Comparison of ENCODE assay signal across 1 cellular context in the genomic region with DNA sequence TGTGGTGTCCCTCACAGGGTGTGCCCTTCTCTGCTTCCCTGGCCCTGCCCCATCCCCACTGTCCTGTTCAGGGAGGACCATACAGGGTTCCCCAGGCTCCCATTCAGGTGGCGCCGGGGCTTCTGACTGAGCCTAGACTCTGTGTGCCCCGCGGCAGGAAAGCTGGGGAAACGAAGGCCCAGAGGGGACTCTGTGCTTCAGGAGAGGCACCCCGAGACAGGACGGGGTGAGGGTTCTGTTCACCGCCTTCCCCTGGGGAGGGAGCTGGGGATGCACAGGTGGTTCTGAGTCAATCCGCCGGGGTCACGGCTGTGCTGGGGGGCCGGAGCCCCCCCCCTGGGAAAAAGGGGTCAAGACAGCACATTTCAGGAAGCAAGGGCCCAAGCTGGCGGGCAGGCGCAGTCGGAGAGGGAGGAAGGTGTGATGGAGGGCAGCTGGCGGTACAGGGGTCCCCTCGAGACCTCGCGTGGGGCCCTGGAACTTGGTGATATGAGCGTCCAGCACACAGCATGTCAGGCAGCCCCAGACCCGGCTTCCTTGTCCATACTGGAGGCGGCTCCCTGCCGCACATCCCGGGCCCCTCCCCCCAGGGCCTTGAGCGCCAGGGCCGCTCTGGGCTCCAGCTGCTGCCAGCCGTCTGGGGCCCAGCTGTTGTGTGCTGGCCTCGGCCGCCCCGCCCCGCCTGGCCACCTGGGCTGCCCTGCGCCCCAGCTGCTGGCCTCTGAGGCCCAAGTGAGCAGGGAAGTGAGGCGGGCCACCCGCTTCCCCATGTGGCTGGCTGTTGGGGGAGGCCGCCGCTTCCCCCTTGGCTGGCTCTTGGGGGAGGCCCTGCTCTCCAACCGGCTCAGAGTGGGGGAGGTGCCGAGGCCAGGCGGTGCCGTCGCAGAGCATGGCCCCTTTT.
TF ChIP-seq lines count a peak whose summit lies in the region.

No MANE protein-coding gene starts in this region.

TF ChIP-seq in HepG2, 621 proteins besides CTCF, POLR2A, EP300 and RAD21 (continued from another document and continues in another):
- TF ChIP-seq, protein P1, sequence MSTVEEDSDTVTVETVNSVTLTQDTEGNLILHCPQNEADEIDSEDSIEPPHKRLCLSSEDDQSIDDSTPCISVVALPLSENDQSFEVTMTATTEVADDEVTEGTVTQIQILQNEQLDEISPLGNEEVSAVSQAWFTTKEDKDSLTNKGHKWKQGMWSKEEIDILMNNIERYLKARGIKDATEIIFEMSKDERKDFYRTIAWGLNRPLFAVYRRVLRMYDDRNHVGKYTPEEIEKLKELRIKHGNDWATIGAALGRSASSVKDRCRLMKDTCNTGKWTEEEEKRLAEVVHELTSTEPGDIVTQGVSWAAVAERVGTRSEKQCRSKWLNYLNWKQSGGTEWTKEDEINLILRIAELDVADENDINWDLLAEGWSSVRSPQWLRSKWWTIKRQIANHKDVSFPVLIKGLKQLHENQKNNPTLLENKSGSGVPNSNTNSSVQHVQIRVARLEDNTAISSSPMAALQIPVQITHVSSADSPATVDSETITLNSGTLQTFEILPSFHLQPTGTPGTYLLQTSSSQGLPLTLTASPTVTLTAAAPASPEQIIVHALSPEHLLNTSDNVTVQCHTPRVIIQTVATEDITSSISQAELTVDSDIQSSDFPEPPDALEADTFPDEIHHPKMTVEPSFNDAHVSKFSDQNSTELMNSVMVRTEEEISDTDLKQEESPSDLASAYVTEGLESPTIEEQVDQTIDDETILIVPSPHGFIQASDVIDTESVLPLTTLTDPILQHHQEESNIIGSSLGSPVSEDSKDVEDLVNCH (CRISPR knock-in tag; IDR thresholded peaks at IDR 0.05) = 0 out of 2 replicates have a peak, but pooled peaks have one; percentile 74
- peak; percentile 96 for TF ChIP-seq ZNF17 (CRISPR knock-in tag; IDR thresholded peaks at IDR 0.05)
- TF ChIP-seq ZNF121 (CRISPR knock-in tag; IDR thresholded peaks at IDR 0.05) = peak; percentile 92
- peak; percentile 99 for TF ChIP-seq ZNF296 (CRISPR knock-in tag; conservative IDR thresholded peaks at IDR 0.05)
- TF ChIP-seq, protein P2, sequence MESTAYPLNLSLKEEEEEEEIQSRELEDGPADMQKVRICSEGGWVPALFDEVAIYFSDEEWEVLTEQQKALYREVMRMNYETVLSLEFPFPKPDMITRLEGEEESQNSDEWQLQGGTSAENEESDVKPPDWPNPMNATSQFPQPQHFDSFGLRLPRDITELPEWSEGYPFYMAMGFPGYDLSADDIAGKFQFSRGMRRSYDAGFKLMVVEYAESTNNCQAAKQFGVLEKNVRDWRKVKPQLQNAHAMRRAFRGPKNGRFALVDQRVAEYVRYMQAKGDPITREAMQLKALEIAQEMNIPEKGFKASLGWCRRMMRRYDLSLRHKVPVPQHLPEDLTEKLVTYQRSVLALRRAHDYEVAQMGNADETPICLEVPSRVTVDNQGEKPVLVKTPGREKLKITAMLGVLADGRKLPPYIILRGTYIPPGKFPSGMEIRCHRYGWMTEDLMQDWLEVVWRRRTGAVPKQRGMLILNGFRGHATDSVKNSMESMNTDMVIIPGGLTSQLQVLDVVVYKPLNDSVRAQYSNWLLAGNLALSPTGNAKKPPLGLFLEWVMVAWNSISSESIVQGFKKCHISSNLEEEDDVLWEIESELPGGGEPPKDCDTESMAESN (CRISPR knock-in tag; conservative IDR thresholded peaks at IDR 0.05) = peak; percentile 93
- TF ChIP-seq KAT8 (CRISPR knock-in tag; IDR thresholded peaks at IDR 0.05) = peak; percentile 89
- peak; percentile 90 for TF ChIP-seq PHF21A (CRISPR knock-in tag; IDR thresholded peaks at IDR 0.05)
- no peak for TF ChIP-seq PHB2 (IDR thresholded peaks at IDR 0.05; ENCODE audit: partially characterized antibody)
- peak; percentile 84; the same call in 1 of the 2 replicates for TF ChIP-seq ZNF776 (CRISPR knock-in tag; IDR thresholded peaks at IDR 0.05)
- peak; percentile 78; the same call in 1 of the 2 replicates for TF ChIP-seq YEATS2 (CRISPR knock-in tag; IDR thresholded peaks at IDR 0.05; ENCODE audit: borderline replicate concordance)
- TF ChIP-seq, protein P3, sequence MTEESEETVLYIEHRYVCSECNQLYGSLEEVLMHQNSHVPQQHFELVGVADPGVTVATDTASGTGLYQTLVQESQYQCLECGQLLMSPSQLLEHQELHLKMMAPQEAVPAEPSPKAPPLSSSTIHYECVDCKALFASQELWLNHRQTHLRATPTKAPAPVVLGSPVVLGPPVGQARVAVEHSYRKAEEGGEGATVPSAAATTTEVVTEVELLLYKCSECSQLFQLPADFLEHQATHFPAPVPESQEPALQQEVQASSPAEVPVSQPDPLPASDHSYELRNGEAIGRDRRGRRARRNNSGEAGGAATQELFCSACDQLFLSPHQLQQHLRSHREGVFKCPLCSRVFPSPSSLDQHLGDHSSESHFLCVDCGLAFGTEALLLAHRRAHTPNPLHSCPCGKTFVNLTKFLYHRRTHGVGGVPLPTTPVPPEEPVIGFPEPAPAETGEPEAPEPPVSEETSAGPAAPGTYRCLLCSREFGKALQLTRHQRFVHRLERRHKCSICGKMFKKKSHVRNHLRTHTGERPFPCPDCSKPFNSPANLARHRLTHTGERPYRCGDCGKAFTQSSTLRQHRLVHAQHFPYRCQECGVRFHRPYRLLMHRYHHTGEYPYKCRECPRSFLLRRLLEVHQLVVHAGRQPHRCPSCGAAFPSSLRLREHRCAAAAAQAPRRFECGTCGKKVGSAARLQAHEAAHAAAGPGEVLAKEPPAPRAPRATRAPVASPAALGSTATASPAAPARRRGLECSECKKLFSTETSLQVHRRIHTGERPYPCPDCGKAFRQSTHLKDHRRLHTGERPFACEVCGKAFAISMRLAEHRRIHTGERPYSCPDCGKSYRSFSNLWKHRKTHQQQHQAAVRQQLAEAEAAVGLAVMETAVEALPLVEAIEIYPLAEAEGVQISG (CRISPR knock-in tag; IDR thresholded peaks at IDR 0.05) = peak; percentile 95
- TF ChIP-seq ZKSCAN8 (CRISPR knock-in tag; IDR thresholded peaks at IDR 0.05; ENCODE audit: borderline replicate concordance) = peak; percentile 94
- peak; percentile 81 for TF ChIP-seq RERE (CRISPR knock-in tag; IDR thresholded peaks at IDR 0.05; ENCODE audit: low read depth)
- TF ChIP-seq ZNF276 (CRISPR knock-in tag; IDR thresholded peaks at IDR 0.05; ENCODE audit: low read depth) = peak; percentile 86
- TF ChIP-seq MED8 (CRISPR knock-in tag; IDR thresholded peaks at IDR 0.05; ENCODE audit: insufficient replicate concordance) = peak; percentile 95
- 0 out of 2 replicates have a peak, but pooled peaks have one; percentile 17 for TF ChIP-seq CHCHD3 (CRISPR knock-in tag; IDR thresholded peaks at IDR 0.05)
- TF ChIP-seq ONECUT2 (CRISPR knock-in tag; IDR thresholded peaks at IDR 0.05) = no peak
- TF ChIP-seq ZNF207 (IDR thresholded peaks at IDR 0.05; ENCODE audit: borderline replicate concordance) = no peak
- TF ChIP-seq SALL1 (CRISPR knock-in tag; IDR thresholded peaks at IDR 0.05) = peak; percentile 93
- peak; percentile 74 for TF ChIP-seq GATAD2A (CRISPR knock-in tag; IDR thresholded peaks at IDR 0.05)
- TF ChIP-seq GPN1 (CRISPR knock-in tag; IDR thresholded peaks at IDR 0.05; ENCODE audit: borderline replicate concordance) = no peak
- peak; percentile 88; the same call in 1 of the 2 replicates for TF ChIP-seq ZNF124 (CRISPR knock-in tag; IDR thresholded peaks at IDR 0.05)
- TF ChIP-seq ZNF605 (CRISPR knock-in tag; IDR thresholded peaks at IDR 0.05) = no peak
- TF ChIP-seq ZNF788 (CRISPR knock-in tag; IDR thresholded peaks at IDR 0.05; ENCODE audit: borderline replicate concordance) = peak; percentile 92; the same call in 1 of the 2 replicates
- peak; percentile 91 for TF ChIP-seq ZFY (CRISPR knock-in tag; IDR thresholded peaks at IDR 0.05)
- TF ChIP-seq MAZ (IDR thresholded peaks at IDR 0.05; ENCODE audit: borderline replicate concordance, low read depth, low read length) = peak; percentile 66
- peak; percentile 94 for TF ChIP-seq MAZ (CRISPR knock-in tag; IDR thresholded peaks at IDR 0.05; ENCODE audit: low read depth)
- TF ChIP-seq GATA4 (IDR thresholded peaks at IDR 0.05; ENCODE audit: borderline replicate concordance, low read depth) = no peak
- 0 out of 2 replicates have a peak, but pooled peaks have one; percentile 77 for TF ChIP-seq TMF1 (CRISPR knock-in tag; IDR thresholded peaks at IDR 0.05; ENCODE audit: low read depth)
- TF ChIP-seq POLR2G (IDR thresholded peaks at IDR 0.05; ENCODE audit: low read depth, low read length) = peak; percentile 79
- TF ChIP-seq ZNF704 (CRISPR knock-in tag; IDR thresholded peaks at IDR 0.05; ENCODE audit: borderline replicate concordance) = peak; percentile 79; the same call in 1 of the 2 replicates
- TF ChIP-seq ZC3H4 (CRISPR knock-in tag; IDR thresholded peaks at IDR 0.05; ENCODE audit: borderline replicate concordance) = peak; percentile 81; the same call in 1 of the 2 replicates
- TF ChIP-seq, protein P4, sequence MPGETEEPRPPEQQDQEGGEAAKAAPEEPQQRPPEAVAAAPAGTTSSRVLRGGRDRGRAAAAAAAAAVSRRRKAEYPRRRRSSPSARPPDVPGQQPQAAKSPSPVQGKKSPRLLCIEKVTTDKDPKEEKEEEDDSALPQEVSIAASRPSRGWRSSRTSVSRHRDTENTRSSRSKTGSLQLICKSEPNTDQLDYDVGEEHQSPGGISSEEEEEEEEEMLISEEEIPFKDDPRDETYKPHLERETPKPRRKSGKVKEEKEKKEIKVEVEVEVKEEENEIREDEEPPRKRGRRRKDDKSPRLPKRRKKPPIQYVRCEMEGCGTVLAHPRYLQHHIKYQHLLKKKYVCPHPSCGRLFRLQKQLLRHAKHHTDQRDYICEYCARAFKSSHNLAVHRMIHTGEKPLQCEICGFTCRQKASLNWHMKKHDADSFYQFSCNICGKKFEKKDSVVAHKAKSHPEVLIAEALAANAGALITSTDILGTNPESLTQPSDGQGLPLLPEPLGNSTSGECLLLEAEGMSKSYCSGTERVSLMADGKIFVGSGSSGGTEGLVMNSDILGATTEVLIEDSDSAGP (CRISPR knock-in tag; IDR thresholded peaks at IDR 0.05; ENCODE audit: borderline replicate concordance) = peak; percentile 97
- TF ChIP-seq ZBTB7B (CRISPR knock-in tag; IDR thresholded peaks at IDR 0.05) = peak; percentile 96
- TF ChIP-seq, protein P5, sequence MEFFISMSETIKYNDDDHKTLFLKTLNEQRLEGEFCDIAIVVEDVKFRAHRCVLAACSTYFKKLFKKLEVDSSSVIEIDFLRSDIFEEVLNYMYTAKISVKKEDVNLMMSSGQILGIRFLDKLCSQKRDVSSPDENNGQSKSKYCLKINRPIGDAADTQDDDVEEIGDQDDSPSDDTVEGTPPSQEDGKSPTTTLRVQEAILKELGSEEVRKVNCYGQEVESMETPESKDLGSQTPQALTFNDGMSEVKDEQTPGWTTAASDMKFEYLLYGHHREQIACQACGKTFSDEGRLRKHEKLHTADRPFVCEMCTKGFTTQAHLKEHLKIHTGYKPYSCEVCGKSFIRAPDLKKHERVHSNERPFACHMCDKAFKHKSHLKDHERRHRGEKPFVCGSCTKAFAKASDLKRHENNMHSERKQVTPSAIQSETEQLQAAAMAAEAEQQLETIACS (CRISPR knock-in tag; IDR thresholded peaks at IDR 0.05) = no peak
- TF ChIP-seq MAX (IDR thresholded peaks at IDR 0.05) = peak; percentile 88
- peak; percentile 94 for TF ChIP-seq CBFB (CRISPR knock-in tag; IDR thresholded peaks at IDR 0.05)
